1 cellular context compared by ENCODE assay signal in genomic region chr16:84647830-84648594, GRCh38.
A peak's percentile ranks its signal among the peaks of the same experiment; 100 is the strongest.
TF ChIP-seq lines count a peak whose summit lies in the region.

TSS of gene KLHL36 (plus strand) at chr16:84648511. CDS start at chr16:84650868, 2,357 bp downstream.

TF ChIP-seq in HCT116, 20 proteins besides CTCF, POLR2A, EP300 and RAD21 (continued from another document):
- TF ChIP-seq MAX (IDR thresholded peaks at IDR 0.05) (peak; percentile 57), FOSL1 (IDR thresholded peaks at IDR 0.05; ENCODE audit: low read depth) (no peak), CBX3 (IDR thresholded peaks at IDR 0.05; ENCODE audit: low read depth) (no peak), ZBTB33 (IDR thresholded peaks at IDR 0.05; ENCODE audit: extremely low read depth, insufficient replicate concordance, low read length) (no peak)
